29 cellular contexts compared by ENCODE assay signal in the genomic region with DNA sequence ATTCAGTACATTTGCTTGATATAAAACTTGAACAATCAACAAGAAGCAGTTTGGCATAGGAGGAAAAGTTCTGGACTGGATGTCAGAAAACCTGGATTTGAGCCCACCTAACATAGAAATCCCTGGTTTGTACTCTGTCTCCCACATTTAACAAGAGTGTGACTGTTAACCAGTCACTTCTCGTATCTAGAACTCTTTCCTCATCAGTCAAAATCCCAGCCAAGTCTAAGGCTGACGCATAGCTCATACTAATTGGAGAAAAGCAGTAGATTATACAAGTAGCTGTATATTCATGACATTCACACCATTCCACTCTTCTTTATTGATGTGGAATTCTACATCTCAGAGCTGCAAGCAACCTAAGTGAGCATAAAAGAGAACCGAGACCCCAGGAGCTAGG.
"Had no signal": no experiment of that assay in that cellular context is flagged by ENCODE, and none has a peak within 500 bp of the region (broad histone marks: within the 10 kb centered on the region; RNA-seq: fewer than 3 reads in every experiment).

No MANE protein-coding gene starts in this region.

- H3K4me2 ChIP-seq: hepatocyte had no signal

- ATAC-seq: gastroesophageal sphincter; heart left ventricle; left lung; mucosa of descending colon; natural killer cell treated with Interleukin-12 subunit alpha and Interleukin-12 subunit beta and Interleukin-15 and Interleukin-18, amount 100 ng/mL, for 72 hours; right cardiac atrium; stimulated activated memory B cell treated with anti-CD40 and anti-IgM and Interleukin-4, amounts not matched to agents 10 μg/mL and 1 μg/mL and 100 μg/mL, for 72 hours; upper lobe of right lung had no signal

- H3K27ac ChIP-seq: coronary artery, esophagus muscularis mucosa, gastroesophageal sphincter, heart left ventricle, hepatocyte, left lung, neutrophil, parathyroid adenoma, sigmoid colon, suprapubic skin, transverse colon, upper lobe of right lung, uterus had no signal

- H3K9me3 ChIP-seq: esophagus muscularis mucosa, gastroesophageal sphincter, heart left ventricle, left lung, mucosa of descending colon, neutrophil, sigmoid colon, suprapubic skin, transverse colon, upper lobe of right lung, uterus had no signal

- H3K27ac Mint-ChIP-seq: mesothelial cell of epicardium; naive B cell; natural killer cell treated with Interleukin-12 subunit alpha and Interleukin-12 subunit beta and Interleukin-15 and Interleukin-18, amount 100 ng/mL, for 72 hours; progenitor cell of endocrine pancreas; stimulated activated memory B cell treated with anti-CD40 and anti-IgM and Interleukin-4, amounts not matched to agents 10 μg/mL and 1 μg/mL and 100 μg/mL, for 72 hours; stimulated activated naive CD8-positive, alpha-beta T cell treated with anti-CD3 and anti-CD28 coated beads, Interleukin-15, Interleukin-2, amounts not matched to agents 100 ng/mL and 50 ng/mL, for 24 hours had no signal

- H3K36me3 Mint-ChIP-seq: mesothelial cell of epicardium; naive B cell; natural killer cell treated with Interleukin-12 subunit alpha and Interleukin-12 subunit beta and Interleukin-15 and Interleukin-18, amount 100 ng/mL, for 72 hours; stimulated activated memory B cell treated with anti-CD40 and anti-IgM and Interleukin-4, amounts not matched to agents 10 μg/mL and 1 μg/mL and 100 μg/mL, for 72 hours had no signal

- H3K9me3 Mint-ChIP-seq: naive B cell; natural killer cell treated with Interleukin-12 subunit alpha and Interleukin-12 subunit beta and Interleukin-15 and Interleukin-18, amount 100 ng/mL, for 72 hours; neural crest cell; stimulated activated memory B cell treated with anti-CD40 and anti-IgM and Interleukin-4, amounts not matched to agents 10 μg/mL and 1 μg/mL and 100 μg/mL, for 72 hours; stimulated activated naive CD8-positive, alpha-beta T cell treated with anti-CD3 and anti-CD28 coated beads, Interleukin-15, Interleukin-2, amounts not matched to agents 100 ng/mL and 50 ng/mL, for 24 hours had no signal

- H3K4me3 ChIP-seq: coronary artery, esophagus muscularis mucosa, gastroesophageal sphincter, heart left ventricle, hepatocyte, left lung, mucosa of descending colon, sigmoid colon, suprapubic skin, transverse colon, upper lobe of right lung, uterus had no signal

- H3K4me1 ChIP-seq: esophagus muscularis mucosa, gastroesophageal sphincter, parathyroid adenoma, sigmoid colon, suprapubic skin, transverse colon, upper lobe of right lung, uterus had no signal

- H3K4me1 Mint-ChIP-seq: mesothelial cell of epicardium, neural crest cell had no signal

- H3K36me3 ChIP-seq: esophagus muscularis mucosa, gastroesophageal sphincter, heart left ventricle, left lung, neutrophil, sigmoid colon, suprapubic skin, transverse colon, upper lobe of right lung, uterus had no signal

- DNase-seq: dermis blood vessel endothelial cell; effector memory CD4-positive, alpha-beta T cell; foreskin fibroblast; heart left ventricle; kidney; left lung; mesenchymal stem cell; mucosa of descending colon; naive B cell; right cardiac atrium; sigmoid colon; stimulated activated CD4-positive, alpha-beta T cell treated with anti-CD3 and anti-CD28 coated beads, Interleukin-4, amount 100 ng/mL, for 4 hours; transverse colon; upper lobe of right lung; uterus had no signal

- H3K27me3 ChIP-seq: esophagus muscularis mucosa, gastroesophageal sphincter, heart left ventricle, hepatocyte, left lung, neutrophil, sigmoid colon, suprapubic skin, transverse colon, upper lobe of right lung, uterus had no signal

- FAIRE-seq: endothelial cell of umbilical vein, kidney had no signal

- H3K9ac ChIP-seq: parathyroid adenoma had no signal

- H3K27me3 Mint-ChIP-seq: progenitor cell of endocrine pancreas; stimulated activated naive CD8-positive, alpha-beta T cell treated with anti-CD3 and anti-CD28 coated beads, Interleukin-15, Interleukin-2, amounts not matched to agents 100 ng/mL and 50 ng/mL, for 24 hours had no signal

- H2AFZ ChIP-seq: hepatocyte, parathyroid adenoma had no signal

- H3K4me3 Mint-ChIP-seq: mesothelial cell of epicardium; naive B cell; natural killer cell treated with Interleukin-12 subunit alpha and Interleukin-12 subunit beta and Interleukin-15 and Interleukin-18, amount 100 ng/mL, for 72 hours; neural crest cell; stimulated activated memory B cell treated with anti-CD40 and anti-IgM and Interleukin-4, amounts not matched to agents 10 μg/mL and 1 μg/mL and 100 μg/mL, for 72 hours; stimulated activated naive CD8-positive, alpha-beta T cell treated with anti-CD3 and anti-CD28 coated beads, Interleukin-15, Interleukin-2, amounts not matched to agents 100 ng/mL and 50 ng/mL, for 24 hours had no signal

- H3K79me2 ChIP-seq: hepatocyte, parathyroid adenoma had no signal
